ENCODE assay signal across 1 cellular context in genomic region chr6:26312096-26312463, GRCh38.
TF ChIP-seq lines count a peak whose summit lies in the region.

No MANE protein-coding gene starts in this region.

TF ChIP-seq in GM23338, 12 proteins besides CTCF, POLR2A, EP300 and RAD21 (continued from another document):
- TF ChIP-seq REST (IDR thresholded peaks at IDR 0.05; ENCODE audit: unreplicated experiment): no peak
- TF ChIP-seq ZNF114 (CRISPR knock-in tag; IDR thresholded peaks at IDR 0.05): no peak
- TF ChIP-seq CREB1 (CRISPR knock-in tag; IDR thresholded peaks at IDR 0.05; ENCODE audit: low read depth): no peak
